ENCODE assay signal across 1 cellular context in the genomic region with DNA sequence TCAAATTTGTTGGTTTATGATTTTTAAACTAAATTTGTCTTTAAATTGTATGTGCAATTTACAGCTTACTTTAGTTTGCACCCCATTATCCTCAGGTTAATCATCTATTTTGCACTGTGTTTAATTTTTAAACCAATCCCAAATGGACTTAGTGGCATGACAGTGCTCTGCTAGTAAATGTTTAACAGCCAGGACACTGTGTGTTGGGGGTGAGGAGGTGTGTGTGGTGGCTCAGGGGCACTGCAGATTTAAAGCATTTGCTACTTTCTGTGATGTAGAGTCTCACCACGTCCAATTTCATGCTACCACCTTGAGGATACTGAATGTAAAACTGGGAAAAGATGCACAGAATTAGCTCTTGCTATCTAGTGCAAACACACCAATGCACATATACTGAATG.
TF ChIP-seq lines count a peak whose summit lies in the region.

No MANE protein-coding gene starts in this region.

TF ChIP-seq in liver, 16 proteins besides CTCF, POLR2A, EP300 and RAD21 (continued from another document):
- TF ChIP-seq REST (IDR thresholded peaks at IDR 0.05) (peak; percentile 22), FOXA2 (IDR thresholded peaks at IDR 0.05) (peak; percentile 22), ZBTB33 (IDR thresholded peaks at IDR 0.05) (no peak), EGR1 (IDR thresholded peaks at IDR 0.05; ENCODE audit: low read depth in 2 of 2) (no peak)
- TF ChIP-seq, protein P1, sequence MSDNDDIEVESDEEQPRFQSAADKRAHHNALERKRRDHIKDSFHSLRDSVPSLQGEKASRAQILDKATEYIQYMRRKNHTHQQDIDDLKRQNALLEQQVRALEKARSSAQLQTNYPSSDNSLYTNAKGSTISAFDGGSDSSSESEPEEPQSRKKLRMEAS (IDR thresholded peaks at IDR 0.05), result peak; percentile 35
TF ChIP-seq in liver: peak in this region for 8.
